ENCODE assay signal across 29 cellular contexts in the genomic region with DNA sequence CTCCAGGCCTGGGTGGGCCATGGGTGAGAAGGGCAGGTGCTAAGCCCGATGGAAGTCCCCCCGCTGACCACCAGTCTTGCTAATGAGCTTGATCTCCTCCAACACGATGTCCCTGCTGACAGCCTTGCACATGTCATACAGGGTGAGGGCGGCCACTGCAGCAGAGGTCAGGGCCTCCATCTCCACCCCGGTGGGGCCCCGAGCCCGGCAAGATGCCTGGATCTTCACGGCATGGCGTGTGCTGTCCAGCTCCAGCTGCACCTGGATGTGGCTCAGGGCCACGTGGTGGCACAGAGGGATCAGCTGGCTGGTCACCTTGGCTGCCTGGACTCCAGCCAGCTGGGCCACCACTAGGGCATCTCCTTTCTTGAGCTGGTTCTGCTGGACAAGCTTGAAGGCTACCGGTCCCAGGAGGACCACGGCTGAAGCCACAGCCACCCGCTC.
"Had no signal": no experiment of that assay in that cellular context is flagged by ENCODE, and none has a peak within 500 bp of the region (broad histone marks: within the 10 kb centered on the region; RNA-seq: fewer than 3 reads in every experiment).

No MANE protein-coding gene starts in this region.

- ATAC-seq: activated CD4-positive, CD25-positive, alpha-beta regulatory T cell treated with anti-CD3 and anti-CD28 coated beads, Interleukin-2, amount 50 U/mL, for 24 hours; activated naive CD4-positive, alpha-beta T cell treated with anti-CD3 and anti-CD28 coated beads, Interleukin-2, amount 50 U/mL, for 72 hours; activated T-cell treated with anti-CD3 and anti-CD28 coated beads, Interleukin-2, amount 50 U/mL, for 4 hours; activated T-helper 17 cell treated with anti-CD3 and anti-CD28 coated beads, Interleukin-2, amount 50 U/mL, for 72 hours; gastroesophageal sphincter; left colon; lower lobe of right lung; natural killer cell treated with Interleukin-12 subunit alpha and Interleukin-12 subunit beta and Interleukin-15 and Interleukin-18, amount 100 ng/mL, for 72 hours had no signal

- H3K4me3 ChIP-seq: colonic mucosa, gastroesophageal sphincter, lower lobe of right lung, prostate gland, testis had no signal

- DNase-seq: activated CD4-positive, alpha-beta memory T cell treated with anti-CD3 and anti-CD28 coated beads for 36 hours; activated CD4-positive, alpha-beta T cell treated with anti-CD3 and anti-CD28 coated beads, Interleukin-2, amount 10 ng/mL, durations not matched to agents 24 days and 14 days; activated naive CD4-positive, alpha-beta T cell; activated T-cell treated with anti-CD3 and anti-CD28 coated beads, Interleukin-2, amount 50 U/mL, for 4 hours; cerebellar nuclear complex; colonic mucosa; effector CD8-positive, alpha-beta T cell; erythroblast; hippocampal formation; immature natural killer cell; kidney; left colon; lower lobe of right lung; mesenchymal stem cell; retina; SK-N-SH; stimulated activated naive CD4-positive, alpha-beta T cell; SW 1271; T-helper 9 cell; testis; trophoblast cell; WERI-Rb-1 had no signal

- H3K36me3 Mint-ChIP-seq: activated CD4-positive, alpha-beta memory T cell treated with anti-CD3 and anti-CD28 coated beads for 36 hours; activated naive CD4-positive, alpha-beta T cell treated with anti-CD3 and anti-CD28 coated beads, Interleukin-2, amount 50 U/mL, for 72 hours; natural killer cell treated with Interleukin-12 subunit alpha and Interleukin-12 subunit beta and Interleukin-15 and Interleukin-18, amount 100 ng/mL, for 72 hours had no signal

- H3K27ac Mint-ChIP-seq: activated CD4-positive, alpha-beta memory T cell treated with anti-CD3 and anti-CD28 coated beads for 36 hours; activated CD4-positive, alpha-beta T cell treated with anti-CD3 and anti-CD28 coated beads, Interleukin-2, amount 10 ng/mL, durations not matched to agents 24 days and 14 days; activated naive CD4-positive, alpha-beta T cell treated with anti-CD3 and anti-CD28 coated beads, Interleukin-2, amount 50 U/mL, for 72 hours; activated T-helper 17 cell treated with anti-CD3 and anti-CD28 coated beads, Interleukin-2, amount 50 U/mL, for 72 hours; immature natural killer cell; natural killer cell treated with Interleukin-12 subunit alpha and Interleukin-12 subunit beta and Interleukin-15 and Interleukin-18, amount 100 ng/mL, for 72 hours; T-helper 1 cell treated with Interleukin-12 subunit alpha and Interleukin-12 subunit beta and Interleukin-4 antibody, amounts not matched to agents 30 μg/mL and 1 μg/mL, for 36 hours had no signal

- H3K4me1 ChIP-seq: colonic mucosa, lower lobe of right lung, prostate gland, testis had no signal

- H3K4me3 Mint-ChIP-seq: activated CD4-positive, alpha-beta memory T cell treated with anti-CD3 and anti-CD28 coated beads for 36 hours; activated CD4-positive, alpha-beta T cell treated with anti-CD3 and anti-CD28 coated beads, Interleukin-2, amount 10 ng/mL, durations not matched to agents 24 days and 14 days; activated T-cell treated with anti-CD3 and anti-CD28 coated beads, Interleukin-2, amount 50 U/mL, for 4 hours; activated T-helper 17 cell treated with anti-CD3 and anti-CD28 coated beads, Interleukin-2, amount 50 U/mL, for 72 hours; immature natural killer cell; natural killer cell treated with Interleukin-12 subunit alpha and Interleukin-12 subunit beta and Interleukin-15 and Interleukin-18, amount 100 ng/mL, for 72 hours; T-helper 1 cell treated with Interleukin-12 subunit alpha and Interleukin-12 subunit beta and Interleukin-4 antibody, amounts not matched to agents 30 μg/mL and 1 μg/mL, for 36 hours had no signal

- H3K36me3 ChIP-seq: colonic mucosa, prostate gland had no signal

- H3K27me3 Mint-ChIP-seq: activated CD4-positive, alpha-beta memory T cell treated with anti-CD3 and anti-CD28 coated beads for 36 hours; activated CD4-positive, alpha-beta T cell treated with anti-CD3 and anti-CD28 coated beads, Interleukin-2, amount 10 ng/mL, durations not matched to agents 24 days and 14 days; activated T-helper 17 cell treated with anti-CD3 and anti-CD28 coated beads, Interleukin-2, amount 50 U/mL, for 72 hours; natural killer cell treated with Interleukin-12 subunit alpha and Interleukin-12 subunit beta and Interleukin-15 and Interleukin-18, amount 100 ng/mL, for 72 hours had no signal

- H3K27me3 ChIP-seq: colonic mucosa, gastroesophageal sphincter, testis had no signal

- H3K9me3 ChIP-seq: colonic mucosa, gastroesophageal sphincter, lower lobe of right lung, prostate gland, SK-N-SH, testis had no signal

- H3K4me1 Mint-ChIP-seq: activated CD4-positive, alpha-beta T cell treated with anti-CD3 and anti-CD28 coated beads, Interleukin-2, amount 10 ng/mL, durations not matched to agents 24 days and 14 days; activated T-helper 17 cell treated with anti-CD3 and anti-CD28 coated beads, Interleukin-2, amount 50 U/mL, for 72 hours; immature natural killer cell had no signal

- H3K27ac ChIP-seq: colonic mucosa, lower lobe of right lung, prostate gland, testis, WERI-Rb-1 had no signal

- H3K9me3 Mint-ChIP-seq: activated CD4-positive, alpha-beta memory T cell treated with anti-CD3 and anti-CD28 coated beads for 36 hours; activated CD4-positive, alpha-beta T cell treated with anti-CD3 and anti-CD28 coated beads, Interleukin-2, amount 10 ng/mL, durations not matched to agents 24 days and 14 days; activated naive CD4-positive, alpha-beta T cell treated with anti-CD3 and anti-CD28 coated beads, Interleukin-2, amount 50 U/mL, for 72 hours; activated T-cell treated with anti-CD3 and anti-CD28 coated beads, Interleukin-2, amount 50 U/mL, for 4 hours; activated T-helper 17 cell treated with anti-CD3 and anti-CD28 coated beads, Interleukin-2, amount 50 U/mL, for 72 hours; immature natural killer cell; natural killer cell treated with Interleukin-12 subunit alpha and Interleukin-12 subunit beta and Interleukin-15 and Interleukin-18, amount 100 ng/mL, for 72 hours; T-helper 1 cell treated with Interleukin-12 subunit alpha and Interleukin-12 subunit beta and Interleukin-4 antibody, amounts not matched to agents 30 μg/mL and 1 μg/mL, for 36 hours had no signal
